ENCODE assay signal across 23 cellular contexts in the genomic region with DNA sequence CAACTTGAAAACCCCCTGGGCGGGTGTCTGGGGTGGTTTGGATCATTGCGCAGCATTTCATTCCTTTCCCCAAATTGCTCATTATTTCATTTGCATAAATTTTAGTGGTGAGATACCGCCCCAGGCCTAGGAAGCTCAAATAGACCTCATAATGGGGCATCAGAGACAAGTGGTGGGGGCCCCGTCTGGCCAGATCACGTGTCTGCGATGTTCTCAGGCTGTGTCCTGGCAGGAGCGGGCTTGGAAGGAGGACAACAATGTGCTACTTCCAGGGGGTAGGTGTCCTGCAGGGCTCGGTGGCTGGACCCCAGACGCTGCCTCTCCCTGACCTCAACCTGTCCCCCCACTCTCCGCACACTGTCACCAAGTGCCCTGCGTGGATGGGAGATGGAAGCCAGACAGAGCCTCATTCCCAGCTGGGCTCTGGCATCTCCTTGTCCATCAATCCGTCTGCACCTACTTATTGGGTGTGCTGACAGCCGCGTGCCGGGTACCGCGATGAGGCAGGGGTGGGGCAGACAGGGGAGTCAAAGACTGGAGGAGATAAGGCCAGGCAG.
DNase-seq lines count a peak whose midpoint lies in the region; ATAC-seq, FAIRE-seq and TF ChIP-seq lines count a peak whose summit lies in the region.
"Had no signal": no experiment of that assay in that cellular context is flagged by ENCODE, and none has a peak within 500 bp of the region (broad histone marks: within the 10 kb centered on the region; RNA-seq: fewer than 3 reads in every experiment).

No MANE protein-coding gene starts in this region.

- H3K36me3 ChIP-seq in cardiac muscle cell (no peaks in the 10 kb centered on the region), kidney (ENCODE audit: control insufficient read depth in 1 of 2, insufficient read depth in 2 of 2, low read length in 2 of 2) (no peaks in the 10 kb centered on the region), gastrocnemius medialis (no peaks in the 10 kb centered on the region)
- H3K36me3 ChIP-seq: MG63 had no signal

- peaks cover 68% of the 10 kb centered on the region for H3K27me3 ChIP-seq in cardiac muscle cell
- no peaks in the 10 kb centered on the region for H3K27me3 ChIP-seq in gastrocnemius medialis
- H3K27me3 ChIP-seq: MG63 had no signal

- H3K27ac Mint-ChIP-seq in activated CD4-positive, alpha-beta T cell treated with anti-CD3 and anti-CD28 coated beads, Interleukin-2, amount 10 ng/mL, durations not matched to agents 7 days and 5 days: no peak overlapping the region
- H3K27ac Mint-ChIP-seq: GM23338 had no signal

- H3K4me3 Mint-ChIP-seq in activated CD4-positive, alpha-beta T cell treated with anti-CD3 and anti-CD28 coated beads, Interleukin-2, amount 10 ng/mL, durations not matched to agents 7 days and 5 days: no peak overlapping the region
- H3K4me3 Mint-ChIP-seq: GM23338 had no signal

- no peaks in the 10 kb centered on the region for H3K4me1 Mint-ChIP-seq in activated CD4-positive, alpha-beta T cell treated with anti-CD3 and anti-CD28 coated beads, Interleukin-2, amount 10 ng/mL, durations not matched to agents 7 days and 5 days
- H3K4me1 Mint-ChIP-seq: GM23338 had no signal

- H3K9me3 Mint-ChIP-seq in activated CD4-positive, alpha-beta T cell treated with anti-CD3 and anti-CD28 coated beads, Interleukin-2, amount 10 ng/mL, durations not matched to agents 7 days and 5 days: no peaks in the 10 kb centered on the region
- H3K9me3 Mint-ChIP-seq: GM23338 had no signal

- no peak for FAIRE-seq in kidney (lab: Jason Lieb, UNC)
- FAIRE-seq: GM12878, GM19239, HepG2 had no signal

- no peak for TF ChIP-seq POLR2A in gastrocnemius medialis (IDR thresholded peaks at IDR 0.05)

- peak; percentile 16 for DNase-seq in activated CD4-positive, alpha-beta T cell treated with anti-CD3 and anti-CD28 coated beads for 48 hours
- DNase-seq in activated CD4-positive, alpha-beta T cell treated with anti-CD3 and anti-CD28 coated beads, Interleukin-2, amount 10 ng/mL, durations not matched to agents 7 days and 5 days: no peak
- DNase-seq in cardiac muscle cell (ENCODE audit: low read depth in 1 of 2, low spot score in 1 of 2): peak; percentile 7 to 80
- DNase-seq in kidney: peak; percentile 40
- no peak for DNase-seq in glomerular visceral epithelial cell (ENCODE audit: extremely low spot score)
- no peak for DNase-seq in gastrocnemius medialis
- DNase-seq: COR-L47, MG63, NCI-H1105 treated with DMSO at 0.1 percent for 48 hours, NCI-H1930, NCI-H2171, NCI-H446 treated with DMSO at 0.1 percent for 48 hours, NCI-H748 treated with DMSO at 0.1 percent for 48 hours, SHP77 treated with DMSO at 0.1 percent for 48 hours had no signal

- intact Hi-C loops in kidney (cut with DNase I): no loop called here
- intact Hi-C loops in gastrocnemius medialis (cut with DNase I; ENCODE audit: low total_unique reads): no loop called here

- in situ Hi-C loops in gastrocnemius medialis (cut with MboI; ENCODE audit: low sequenced_read_pairs in 4 of 4): no loop called here

- no peaks in the 10 kb centered on the region for H3K9me3 ChIP-seq in cardiac muscle cell (ENCODE audit: low read depth)
- no peaks in the 10 kb centered on the region for H3K9me3 ChIP-seq in kidney (ENCODE audit: control insufficient read depth in 1 of 2, low read length in 2 of 2)
- H3K9me3 ChIP-seq in gastrocnemius medialis: no peaks in the 10 kb centered on the region
- H3K9me3 ChIP-seq: MG63 had no signal

- H3K27ac ChIP-seq in cardiac muscle cell (no peak overlapping the region), kidney (ENCODE audit: low read depth in 2 of 2, low read length in 2 of 2) (no peak overlapping the region), gastrocnemius medialis (no peak overlapping the region)
- H3K27ac ChIP-seq: C4-2B, KMS-11 had no signal

- H3K36me3 Mint-ChIP-seq in activated CD4-positive, alpha-beta T cell treated with anti-CD3 and anti-CD28 coated beads, Interleukin-2, amount 10 ng/mL, durations not matched to agents 7 days and 5 days (ENCODE audit: low read depth): no peaks in the 10 kb centered on the region

- H3K27me3 Mint-ChIP-seq in activated CD4-positive, alpha-beta T cell treated with anti-CD3 and anti-CD28 coated beads, Interleukin-2, amount 10 ng/mL, durations not matched to agents 7 days and 5 days: no peaks in the 10 kb centered on the region

- TF ChIP-seq CTCF in cardiac muscle cell (IDR thresholded peaks at IDR 0.05; ENCODE audit: low read depth, low read length) (no peak), kidney (IDR thresholded peaks at IDR 0.05; ENCODE audit: borderline replicate concordance, extremely low read depth, insufficient read depth) (no peak), gastrocnemius medialis (IDR thresholded peaks at IDR 0.05 in 4 of 5, conservative IDR thresholded peaks at IDR 0.05 in 1 of 5) (no peak)

- CTCF ChIA-PET in activated CD4-positive, alpha-beta T cell treated with anti-CD3 and anti-CD28 coated beads, Interleukin-2, amount 10 ng/mL, durations not matched to agents 7 days and 5 days (lab: Charles Lee): no interaction called here

- no peak for ATAC-seq in gastrocnemius medialis
- no peak for ATAC-seq in GM21528 (IDR thresholded peaks at IDR 0.05; ENCODE audit: low FRiP score, unreplicated experiment)
- ATAC-seq in HG03097 (IDR thresholded peaks at IDR 0.05; ENCODE audit: low FRiP score, unreplicated experiment): no peak
- ATAC-seq: GM12878, GM23338, HepG2, Panc1 had no signal

- no peak overlapping the region for H3K9ac ChIP-seq in kidney (ENCODE audit: low read length in 2 of 2)
- H3K9ac ChIP-seq: KMS-11 had no signal

- POLR2A ChIA-PET in activated CD4-positive, alpha-beta T cell treated with anti-CD3 and anti-CD28 coated beads, Interleukin-2, amount 10 ng/mL, durations not matched to agents 7 days and 5 days (lab: Charles Lee): no interaction called here

- H3K4me3 ChIP-seq in cardiac muscle cell: no peak overlapping the region
- no peak overlapping the region for H3K4me3 ChIP-seq in kidney (ENCODE audit: low read length in 2 of 2)
- H3K4me3 ChIP-seq in gastrocnemius medialis: no peak overlapping the region
- H3K4me3 ChIP-seq: GM12878, GM23338, MG63 had no signal

- H3K4me1 ChIP-seq in cardiac muscle cell (ENCODE audit: low read depth) (peaks cover 32% of the 10 kb centered on the region), kidney (ENCODE audit: control insufficient read depth in 1 of 2, insufficient read depth in 1 of 2, low read depth in 1 of 2, low read length in 2 of 2) (no peaks in the 10 kb centered on the region), gastrocnemius medialis (no peaks in the 10 kb centered on the region)

Comparison
In these comparisons a context has a peak if more than half of its experiments do, and no peak if none do; other contexts are left out.
1. DNase-seq: peak in activated CD4-positive, alpha-beta T cell treated with anti-CD3 and anti-CD28 coated beads for 48 hours (single experiment), cardiac muscle cell (2 of 2) and kidney (single experiment); none in activated CD4-positive, alpha-beta T cell treated with anti-CD3 and anti-CD28 coated beads, Interleukin-2, amount 10 ng/mL, durations not matched to agents 7 days and 5 days (single experiment), glomerular visceral epithelial cell (single experiment) and gastrocnemius medialis (0 of 2).